In genomic region chr7:42914009-42914725, GRCh38 we compare ENCODE assay signal across 9 cellular contexts. TPM values are rescaled to one million over a fixed set of nuclear protein-coding genes. Genes with fewer than 3 reads are reported as not detected.
A peak's percentile ranks its signal among the peaks of the same experiment; 100 is the strongest.
DNase-seq lines count a peak whose midpoint lies in the region; ATAC-seq and TF ChIP-seq lines count a peak whose summit lies in the region.
"Had no signal": no experiment of that assay in that cellular context is flagged by ENCODE, and none has a peak within 500 bp of the region (broad histone marks: within the 10 kb centered on the region; RNA-seq: fewer than 3 reads in every experiment).

No MANE protein-coding gene starts in this region.

- peaks cover 13% of the 10 kb centered on the region; the same call in 1 of the 2 replicates for H3F3A ChIP-seq in GM23338 (replicated peaks; ENCODE audit: low read depth)

- no peak overlapping the region for H3K4me2 ChIP-seq in GM23338

- H3K27me3 ChIP-seq in GM23338 (ENCODE audit: insufficient read depth) (no peaks in the 10 kb centered on the region), SJSA1 (replicated peaks) (no peaks in the 10 kb centered on the region), esophagus muscularis mucosa (no peaks in the 10 kb centered on the region), skeletal muscle tissue (ENCODE audit: control insufficient read depth in 3 of 3, insufficient read depth in 3 of 3, low read length in 3 of 3) (no peaks in the 10 kb centered on the region)

- H3K36me3 ChIP-seq in GM23338 (ENCODE audit: insufficient read depth): peaks cover 15% of the 10 kb centered on the region; the same call in 1 of the 2 replicates
- H3K36me3 ChIP-seq in SJSA1: peaks cover 56% of the 10 kb centered on the region
- H3K36me3 ChIP-seq in esophagus muscularis mucosa: peaks cover 11 to 46% (median 27%) of the 10 kb centered on the region in 4 donors
- peaks cover 11 to 27% (median 23%) of the 10 kb centered on the region in 3 donors for H3K36me3 ChIP-seq in skeletal muscle tissue (ENCODE audit: control insufficient read depth in 3 of 3, insufficient read depth in 3 of 3, low read length in 3 of 3)

- TF ChIP-seq POLR2A in esophagus muscularis mucosa (IDR thresholded peaks at IDR 0.05; ENCODE audit: low read depth): no peak

- peak overlapping the region; percentile 11; the same call in 1 of the 2 replicates for H3K27ac Mint-ChIP-seq in GM23338

- H3K9me2 ChIP-seq in GM23338 (ENCODE audit: insufficient read depth): 0 out of 2 replicates have a peak, but pooled peaks cover 4% of the 10 kb centered on the region

- DNase-seq in GM23338 (ENCODE audit: low spot score) (no peak), SJSA1 (ENCODE audit: low read depth in 1 of 2, low spot score in 2 of 2) (peak in 1 of 2 experiments; percentile 15), esophagus muscularis mucosa (ENCODE audit: extremely low spot score) (no peak), epidermal melanocyte (ENCODE audit: insufficient read length, low spot score) (no peak), SHP77 treated with DMSO at 0.1 percent for 48 hours (lab: John Stamatoyannopoulos, UW) (no peak), islet precursor cell (no peak)
- DNase-seq: kidney glomerular epithelial cell, NCI-H1436 had no signal

- peaks cover 63% of the 10 kb centered on the region for H3K36me3 Mint-ChIP-seq in GM23338 (ENCODE audit: low read depth)

- H3K4me3 ChIP-seq in GM23338: no peak overlapping the region
- H3K4me3 ChIP-seq in SJSA1: no peak overlapping the region
- H3K4me3 ChIP-seq in esophagus muscularis mucosa: no peak overlapping the region
- no peak overlapping the region for H3K4me3 ChIP-seq in skeletal muscle tissue (ENCODE audit: low read length in 3 of 3)

- H3K79me2 ChIP-seq in GM23338 (replicated peaks; ENCODE audit: insufficient read depth): peaks cover 11% of the 10 kb centered on the region

- TF ChIP-seq CTCF in GM23338 (conservative IDR thresholded peaks at IDR 0.05; ENCODE audit: low read depth in 2 of 2): no peak
- no peak for TF ChIP-seq CTCF in esophagus muscularis mucosa (IDR thresholded peaks at IDR 0.05)

- intact Hi-C loops in esophagus muscularis mucosa (cut with DNase I): no loop called here

- H3K9ac ChIP-seq in skeletal muscle tissue (ENCODE audit: low read depth in 1 of 3, low read length in 3 of 3): no peak overlapping the region

- no peak overlapping the region for H3K4me3 Mint-ChIP-seq in GM23338

- H4K20me1 ChIP-seq in GM23338 (replicated peaks; ENCODE audit: insufficient read depth): 0 out of 2 replicates have a peak, but pooled peaks cover 6% of the 10 kb centered on the region

- ATAC-seq in GM23338: no peak

- H3K9me3 Mint-ChIP-seq in GM23338: no peaks in the 10 kb centered on the region

- H3K4me1 ChIP-seq in GM23338 (ENCODE audit: insufficient read depth) (peaks cover 18% of the 10 kb centered on the region), SJSA1 (replicated peaks) (peaks cover 36% of the 10 kb centered on the region), esophagus muscularis mucosa (peaks cover 12 to 43% (median 16%) of the 10 kb centered on the region in 4 donors), skeletal muscle tissue (ENCODE audit: control insufficient read depth in 3 of 3, insufficient read depth in 3 of 3, low read length in 3 of 3) (peaks cover 8 to 19% (median 11%) of the 10 kb centered on the region in 3 donors)

- WGBS in esophagus muscularis mucosa: 70% methylated on average over 9 of the region's 10 CpGs

- H3K4me1 Mint-ChIP-seq in GM23338: peaks cover 34% of the 10 kb centered on the region

- peaks cover 3% of the 10 kb centered on the region for H3K27me3 Mint-ChIP-seq in GM23338 (ENCODE audit: insufficient read depth, low read depth, poor library complexity)

- no peak overlapping the region for H2AFZ ChIP-seq in GM23338

- H3K9me3 ChIP-seq in SJSA1 (replicated peaks): no peaks in the 10 kb centered on the region
- no peaks in the 10 kb centered on the region for H3K9me3 ChIP-seq in esophagus muscularis mucosa
- H3K9me3 ChIP-seq in skeletal muscle tissue (ENCODE audit: control insufficient read depth in 3 of 3, low read length in 3 of 3): no peaks in the 10 kb centered on the region

- TF ChIP-seq EP300 in esophagus muscularis mucosa (IDR thresholded peaks at IDR 0.05): no peak

- H3K27ac ChIP-seq in GM23338 (ENCODE audit: low read depth) (peak overlapping the region; percentile 90), SJSA1 (0 out of 2 replicates have a peak overlapping the region, but pooled peaks have one; percentile 14), esophagus muscularis mucosa (replicated peaks in 1 of 4) (peak overlapping the region in 3 of 4 donors; percentile 32 to 46 (median 41)), skeletal muscle tissue (ENCODE audit: low read depth, low read length) (peak overlapping the region; percentile 26)

TF ChIP-seq in GM23338, 12 proteins besides CTCF, POLR2A, EP300 and RAD21 (continues in another document):
- TF ChIP-seq CREB1 (CRISPR knock-in tag; IDR thresholded peaks at IDR 0.05; ENCODE audit: low read depth): no peak
- TF ChIP-seq ZNF331 (CRISPR knock-in tag; IDR thresholded peaks at IDR 0.05; ENCODE audit: low read depth): no peak
- no peak for TF ChIP-seq ZNF462 (CRISPR knock-in tag; IDR thresholded peaks at IDR 0.05)

RNA-seq across cellular contexts. Expression of gene C7orf25, which starts 2.3 kb away (rescaled TPM):
- total RNA-seq in GM23338 (2014; rRNA removed; shearing (Covaris generic)): 7.1 and 8.7 TPM in 2 replicates
- 1.2 and 1.7 TPM in 2 replicates for polyA plus RNA-seq in GM23338 (2016; fragmentation: Nextera tagmentation; extraction: Ambion mirVana)
- total RNA-seq in SJSA1 (2014; rRNA removed; shearing (Covaris generic)): 12.2 and 14.3 TPM in 2 replicates
- 10 to 100 TPM in 3 of 4 donors, 1 to 10 TPM in 1; 4.6 to 13.0 (median 11.7) TPM for total RNA-seq in esophagus muscularis mucosa
- 2.1 TPM for total RNA-seq in skeletal muscle tissue

RNA-seq across cellular contexts. Expression of gene PSMA2, which starts 17.8 kb away (rescaled TPM):
- 178 and 214 TPM in 2 replicates for total RNA-seq in GM23338 (2014; rRNA removed; shearing (Covaris generic))
- 609 and 678 TPM in 2 replicates for polyA plus RNA-seq in GM23338 (2016; fragmentation: Nextera tagmentation; extraction: Ambion mirVana)
- 218 and 258 TPM in 2 replicates for total RNA-seq in SJSA1 (2014; rRNA removed; shearing (Covaris generic))
- total RNA-seq in esophagus muscularis mucosa: 10 to 100 TPM; 29.7 to 73.5 (median 57.7) TPM
- total RNA-seq in skeletal muscle tissue: 54.3 TPM

RNA-seq across cellular contexts. Expression of gene MRPL32, which starts 18.0 kb away (rescaled TPM):
- 93.4 and 93.6 TPM in 2 replicates for total RNA-seq in GM23338 (2014; rRNA removed; shearing (Covaris generic))
- polyA plus RNA-seq in GM23338 (2016; fragmentation: Nextera tagmentation; extraction: Ambion mirVana): 303 and 310 TPM in 2 replicates
- 91.4 and 141 TPM in 2 replicates for total RNA-seq in SJSA1 (2014; rRNA removed; shearing (Covaris generic))
- 10 to 100 TPM; 40.5 to 63.3 (median 45.8) TPM for total RNA-seq in esophagus muscularis mucosa
- 41.2 TPM for total RNA-seq in skeletal muscle tissue

Comparison
In these comparisons a context has a peak if more than half of its experiments do, and no peak if none do; other contexts are left out.
1. H3K27ac ChIP-seq: peak in every context shown above with its lines; median percentile 90 in GM23338; 41 in esophagus muscularis mucosa; 26 in skeletal muscle tissue; 14 in SJSA1.